1 cellular context compared by ENCODE assay signal in genomic region chr12:85016423-85016822, GRCh38.
TF ChIP-seq lines count a peak whose summit lies in the region.

No MANE protein-coding gene starts in this region.

TF ChIP-seq in GM23338, 12 proteins besides CTCF, POLR2A, EP300 and RAD21 (continued from another document):
- no peak for TF ChIP-seq ZNF462 (CRISPR knock-in tag; IDR thresholded peaks at IDR 0.05)
- no peak for TF ChIP-seq EZH2phosphoT487 (IDR thresholded peaks at IDR 0.05; ENCODE audit: unreplicated experiment)
- TF ChIP-seq EZH2 (IDR thresholded peaks at IDR 0.05; ENCODE audit: low read depth, unreplicated experiment): no peak
- no peak for TF ChIP-seq JUNB (IDR thresholded peaks at IDR 0.05; ENCODE audit: unreplicated experiment)
- no peak for TF ChIP-seq NANOG (IDR thresholded peaks at IDR 0.05; ENCODE audit: borderline replicate concordance)
- no peak for TF ChIP-seq ZNF331 (CRISPR knock-in tag; IDR thresholded peaks at IDR 0.05; ENCODE audit: low read depth)
- TF ChIP-seq STAT1 (IDR thresholded peaks at IDR 0.05; ENCODE audit: unreplicated experiment): no peak
TF ChIP-seq in GM23338: peak in this region for 0.
